In genomic region chr12:57456145-57456700, GRCh38 we compare ENCODE assay signal across 1 cellular context.
TF ChIP-seq lines count a peak whose summit lies in the region.

No MANE protein-coding gene starts in this region.

TF ChIP-seq in HEK293T, 16 proteins besides CTCF, POLR2A, EP300 and RAD21:
- no peak for TF ChIP-seq ZNF384 (IDR thresholded peaks at IDR 0.05)
- no peak for TF ChIP-seq FOXA1 (IDR thresholded peaks at IDR 0.05)
- TF ChIP-seq ELF4 (IDR thresholded peaks at IDR 0.05): no peak
- no peak for TF ChIP-seq HDGF (IDR thresholded peaks at IDR 0.05; ENCODE audit: borderline replicate concordance)
- no peak for TF ChIP-seq FOXM1 (IDR thresholded peaks at IDR 0.05; ENCODE audit: borderline replicate concordance)
- no peak for TF ChIP-seq FOXK2 (IDR thresholded peaks at IDR 0.05)
- TF ChIP-seq NFRKB (IDR thresholded peaks at IDR 0.05): no peak
- TF ChIP-seq PKNOX1 (IDR thresholded peaks at IDR 0.05): no peak
- no peak for TF ChIP-seq LEF1 (IDR thresholded peaks at IDR 0.05; ENCODE audit: borderline replicate concordance)
- TF ChIP-seq ARNT (IDR thresholded peaks at IDR 0.05): no peak
- no peak for TF ChIP-seq SUZ12 (IDR thresholded peaks at IDR 0.05)
- TF ChIP-seq CTBP1 (IDR thresholded peaks at IDR 0.05; ENCODE audit: borderline replicate concordance): no peak
- no peak for TF ChIP-seq TARDBP (IDR thresholded peaks at IDR 0.05)
- no peak for TF ChIP-seq L3MBTL2 (conservative IDR thresholded peaks at IDR 0.05)
- no peak for TF ChIP-seq SP1 (IDR thresholded peaks at IDR 0.05)
- no peak for TF ChIP-seq BHLHE40 (IDR thresholded peaks at IDR 0.05; ENCODE audit: borderline replicate concordance)
